1 cellular context compared by ENCODE assay signal in the genomic region with DNA sequence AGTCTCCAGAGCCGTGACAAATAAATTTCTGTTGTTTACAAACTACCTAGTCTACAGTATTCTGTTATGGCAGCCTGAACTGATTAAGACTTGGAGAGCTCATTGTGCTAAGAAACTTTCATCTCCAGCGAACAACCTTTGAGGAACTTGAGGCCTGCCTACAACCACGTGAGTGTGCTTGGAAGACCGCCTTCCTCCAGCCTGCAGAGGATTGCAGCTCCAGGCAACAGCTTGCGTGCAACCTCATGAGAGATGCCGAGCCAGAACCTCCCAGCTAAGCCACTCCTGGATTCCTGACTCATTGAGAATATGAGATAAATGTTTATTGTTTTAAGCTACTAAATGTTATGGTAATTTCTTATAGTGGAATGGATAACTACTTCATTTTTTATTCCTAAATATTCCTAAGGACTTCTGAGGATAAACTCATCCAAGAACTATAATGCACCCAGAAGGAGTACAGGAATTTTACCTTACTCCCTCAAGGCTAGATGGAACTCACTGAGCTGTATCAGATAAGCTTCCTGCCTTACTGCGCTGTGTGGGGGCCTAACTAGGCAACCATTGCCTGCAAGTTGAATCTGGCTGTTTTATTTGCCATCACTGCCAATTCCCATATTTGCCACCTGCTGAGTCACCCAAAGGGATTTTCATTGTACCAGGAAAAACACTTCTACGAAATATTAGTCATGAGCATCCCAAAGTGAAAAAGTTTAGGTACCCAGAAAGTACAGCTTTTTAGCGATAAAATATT.
TF ChIP-seq lines count a peak whose summit lies in the region.

No MANE protein-coding gene starts in this region.

TF ChIP-seq in HepG2, 621 proteins besides CTCF, POLR2A, EP300 and RAD21:
- TF ChIP-seq, protein P1, sequence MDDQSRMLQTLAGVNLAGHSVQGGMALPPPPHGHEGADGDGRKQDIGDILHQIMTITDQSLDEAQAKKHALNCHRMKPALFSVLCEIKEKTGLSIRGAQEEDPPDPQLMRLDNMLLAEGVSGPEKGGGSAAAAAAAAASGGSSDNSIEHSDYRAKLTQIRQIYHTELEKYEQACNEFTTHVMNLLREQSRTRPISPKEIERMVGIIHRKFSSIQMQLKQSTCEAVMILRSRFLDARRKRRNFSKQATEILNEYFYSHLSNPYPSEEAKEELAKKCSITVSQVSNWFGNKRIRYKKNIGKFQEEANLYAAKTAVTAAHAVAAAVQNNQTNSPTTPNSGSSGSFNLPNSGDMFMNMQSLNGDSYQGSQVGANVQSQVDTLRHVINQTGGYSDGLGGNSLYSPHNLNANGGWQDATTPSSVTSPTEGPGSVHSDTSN (CRISPR knock-in tag; IDR thresholded peaks at IDR 0.05; ENCODE audit: borderline replicate concordance), result no peak
- TF ChIP-seq ZNF547 (CRISPR knock-in tag; IDR thresholded peaks at IDR 0.05) (no peak), LCORL (IDR thresholded peaks at IDR 0.05) (no peak), LCORL (CRISPR knock-in tag; IDR thresholded peaks at IDR 0.05) (no peak), SAFB2 (CRISPR knock-in tag; IDR thresholded peaks at IDR 0.05; ENCODE audit: borderline replicate concordance, low read depth) (no peak), SALL1 (CRISPR knock-in tag; IDR thresholded peaks at IDR 0.05) (no peak), TCF7 (IDR thresholded peaks at IDR 0.05; ENCODE audit: low read depth) (no peak), ZNF749 (CRISPR knock-in tag; IDR thresholded peaks at IDR 0.05; ENCODE audit: borderline replicate concordance) (no peak), PHF8 (CRISPR knock-in tag; IDR thresholded peaks at IDR 0.05) (no peak), NFRKB (IDR thresholded peaks at IDR 0.05) (no peak), RBM39 (IDR thresholded peaks at IDR 0.05; ENCODE audit: low read depth, low read length, poor library complexity, severe bottlenecking) (no peak)
- TF ChIP-seq, protein P2, sequence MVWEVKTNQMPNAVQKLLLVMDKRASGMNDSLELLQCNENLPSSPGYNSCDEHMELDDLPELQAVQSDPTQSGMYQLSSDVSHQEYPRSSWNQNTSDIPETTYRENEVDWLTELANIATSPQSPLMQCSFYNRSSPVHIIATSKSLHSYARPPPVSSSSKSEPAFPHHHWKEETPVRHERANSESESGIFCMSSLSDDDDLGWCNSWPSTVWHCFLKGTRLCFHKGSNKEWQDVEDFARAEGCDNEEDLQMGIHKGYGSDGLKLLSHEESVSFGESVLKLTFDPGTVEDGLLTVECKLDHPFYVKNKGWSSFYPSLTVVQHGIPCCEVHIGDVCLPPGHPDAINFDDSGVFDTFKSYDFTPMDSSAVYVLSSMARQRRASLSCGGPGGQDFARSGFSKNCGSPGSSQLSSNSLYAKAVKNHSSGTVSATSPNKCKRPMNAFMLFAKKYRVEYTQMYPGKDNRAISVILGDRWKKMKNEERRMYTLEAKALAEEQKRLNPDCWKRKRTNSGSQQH (CRISPR knock-in tag; IDR thresholded peaks at IDR 0.05; ENCODE audit: low read depth), result no peak
- TF ChIP-seq, protein P3, sequence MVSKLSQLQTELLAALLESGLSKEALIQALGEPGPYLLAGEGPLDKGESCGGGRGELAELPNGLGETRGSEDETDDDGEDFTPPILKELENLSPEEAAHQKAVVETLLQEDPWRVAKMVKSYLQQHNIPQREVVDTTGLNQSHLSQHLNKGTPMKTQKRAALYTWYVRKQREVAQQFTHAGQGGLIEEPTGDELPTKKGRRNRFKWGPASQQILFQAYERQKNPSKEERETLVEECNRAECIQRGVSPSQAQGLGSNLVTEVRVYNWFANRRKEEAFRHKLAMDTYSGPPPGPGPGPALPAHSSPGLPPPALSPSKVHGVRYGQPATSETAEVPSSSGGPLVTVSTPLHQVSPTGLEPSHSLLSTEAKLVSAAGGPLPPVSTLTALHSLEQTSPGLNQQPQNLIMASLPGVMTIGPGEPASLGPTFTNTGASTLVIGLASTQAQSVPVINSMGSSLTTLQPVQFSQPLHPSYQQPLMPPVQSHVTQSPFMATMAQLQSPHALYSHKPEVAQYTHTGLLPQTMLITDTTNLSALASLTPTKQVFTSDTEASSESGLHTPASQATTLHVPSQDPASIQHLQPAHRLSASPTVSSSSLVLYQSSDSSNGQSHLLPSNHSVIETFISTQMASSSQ (IDR thresholded peaks at IDR 0.05; ENCODE audit: low read depth), result no peak
- TF ChIP-seq, protein P3 (CRISPR knock-in tag; IDR thresholded peaks at IDR 0.05; ENCODE audit: borderline replicate concordance), result no peak
- TF ChIP-seq, protein P4, sequence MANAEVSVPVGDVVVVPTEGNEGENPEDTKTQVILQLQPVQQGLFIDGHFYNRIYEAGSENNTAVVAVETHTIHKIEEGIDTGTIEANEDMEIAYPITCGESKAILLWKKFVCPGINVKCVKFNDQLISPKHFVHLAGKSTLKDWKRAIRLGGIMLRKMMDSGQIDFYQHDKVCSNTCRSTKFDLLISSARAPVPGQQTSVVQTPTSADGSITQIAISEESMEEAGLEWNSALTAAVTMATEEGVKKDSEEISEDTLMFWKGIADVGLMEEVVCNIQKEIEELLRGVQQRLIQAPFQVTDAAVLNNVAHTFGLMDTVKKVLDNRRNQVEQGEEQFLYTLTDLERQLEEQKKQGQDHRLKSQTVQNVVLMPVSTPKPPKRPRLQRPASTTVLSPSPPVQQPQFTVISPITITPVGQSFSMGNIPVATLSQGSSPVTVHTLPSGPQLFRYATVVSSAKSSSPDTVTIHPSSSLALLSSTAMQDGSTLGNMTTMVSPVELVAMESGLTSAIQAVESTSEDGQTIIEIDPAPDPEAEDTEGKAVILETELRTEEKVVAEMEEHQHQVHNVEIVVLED (CRISPR knock-in tag; IDR thresholded peaks at IDR 0.05; ENCODE audit: borderline replicate concordance), result no peak
- TF ChIP-seq, protein P5, sequence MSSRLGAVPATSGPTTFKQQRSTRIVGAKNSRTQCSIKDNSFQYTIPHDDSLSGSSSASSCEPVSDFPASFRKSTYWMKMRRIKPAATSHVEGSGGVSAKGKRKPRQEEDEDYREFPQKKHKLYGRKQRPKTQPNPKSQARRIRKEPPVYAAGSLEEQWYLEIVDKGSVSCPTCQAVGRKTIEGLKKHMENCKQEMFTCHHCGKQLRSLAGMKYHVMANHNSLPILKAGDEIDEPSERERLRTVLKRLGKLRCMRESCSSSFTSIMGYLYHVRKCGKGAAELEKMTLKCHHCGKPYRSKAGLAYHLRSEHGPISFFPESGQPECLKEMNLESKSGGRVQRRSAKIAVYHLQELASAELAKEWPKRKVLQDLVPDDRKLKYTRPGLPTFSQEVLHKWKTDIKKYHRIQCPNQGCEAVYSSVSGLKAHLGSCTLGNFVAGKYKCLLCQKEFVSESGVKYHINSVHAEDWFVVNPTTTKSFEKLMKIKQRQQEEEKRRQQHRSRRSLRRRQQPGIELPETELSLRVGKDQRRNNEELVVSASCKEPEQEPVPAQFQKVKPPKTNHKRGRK (CRISPR knock-in tag; IDR thresholded peaks at IDR 0.05), result no peak
